Comparison of ENCODE assay signal across 21 cellular contexts in genomic region chr5:142780871-142781270, GRCh38. TPM values are rescaled to one million over a fixed set of nuclear protein-coding genes. Genes with fewer than 3 reads are reported as not detected.
DNase-seq lines count a peak whose midpoint lies in the region; ATAC-seq, FAIRE-seq and TF ChIP-seq lines count a peak whose summit lies in the region.
"Had no signal": no experiment of that assay in that cellular context is flagged by ENCODE, and none has a peak within 500 bp of the region (broad histone marks: within the 10 kb centered on the region; RNA-seq: fewer than 3 reads in every experiment).

No MANE protein-coding gene starts in this region.

- no peaks in the 10 kb centered on the region for H3K9me3 Mint-ChIP-seq in CD8-positive, alpha-beta T cell
- H3K9me3 Mint-ChIP-seq: activated CD4-positive, alpha-beta T cell treated with anti-CD3 and anti-CD28 coated beads, Interleukin-2, amount 10 ng/mL, durations not matched to agents 24 days and 14 days; activated naive CD8-positive, alpha-beta T cell treated with anti-CD3 and anti-CD28 coated beads, Interleukin-2, amount 10 ng/mL, durations not matched to agents 7 days and 5 days; activated T-helper 17 cell treated with anti-CD3 and anti-CD28 coated beads, Interleukin-2, amount 50 U/mL, for 72 hours had no signal

- no peaks in the 10 kb centered on the region for H4K20me1 ChIP-seq in IMR-90 (ENCODE audit: insufficient read depth, low read length)

- no peak overlapping the region for H2AK9ac ChIP-seq in IMR-90 (replicated peaks; ENCODE audit: low read depth, low read length, poor library complexity)

- H3K4me3 Mint-ChIP-seq in CD8-positive, alpha-beta T cell = no peak overlapping the region
- H3K4me3 Mint-ChIP-seq: activated CD4-positive, alpha-beta T cell treated with anti-CD3 and anti-CD28 coated beads, Interleukin-2, amount 10 ng/mL, durations not matched to agents 24 days and 14 days; activated naive CD8-positive, alpha-beta T cell treated with anti-CD3 and anti-CD28 coated beads, Interleukin-2, amount 10 ng/mL, durations not matched to agents 7 days and 5 days; activated T-helper 17 cell treated with anti-CD3 and anti-CD28 coated beads, Interleukin-2, amount 50 U/mL, for 72 hours; CD14-positive monocyte had no signal

- H3K4me3 ChIP-seq in A549 (no peak overlapping the region), IMR-90 (ENCODE audit: insufficient read depth, low read depth, low read length) (no peak overlapping the region), epithelial cell of proximal tubule (ENCODE audit: low read depth, low read length) (no peak overlapping the region), MG63 (no peak overlapping the region), HAP-1 (no peak overlapping the region)
- H3K4me3 ChIP-seq in CD8-positive, alpha-beta T cell (ENCODE audit: low read depth, low read length) = no peak overlapping the region
- H3K4me3 ChIP-seq: body of pancreas had no signal

- WGBS in A549 (ENCODE audit: missing lambda C conversion rate) = 17% methylated on average over 2 of the region's 2 CpGs
- 67% methylated on average over 1 of the region's 2 CpGs; no CpG with 5 or more reads in 1 of the 2 experiments for WGBS in IMR-90 (ENCODE audit: extremely low coverage in 2 of 2, insufficient read length in 1 of 2), 2 experiments

- H2BK15ac ChIP-seq in IMR-90 (ENCODE audit: low read depth, low read length) = no peak overlapping the region

- dilution Hi-C loops in IMR-90 (cut with HindIII; ENCODE audit: low sequenced_read_pairs, unreplicated experiment) = no loop called here

- H3K9ac ChIP-seq in IMR-90 (ENCODE audit: low read depth, low read length) = no peak overlapping the region

- 0 out of 2 replicates have a peak overlapping the region, but pooled peaks have one; percentile 33 for H3K14ac ChIP-seq in IMR-90 (replicated peaks; ENCODE audit: low read depth, low read length)

- TF ChIP-seq POLR2A in A549 (IDR thresholded peaks at IDR 0.05; ENCODE audit: low read length) = no peak
- no peak for TF ChIP-seq POLR2A in IMR-90 (IDR thresholded peaks at IDR 0.05; ENCODE audit: low read depth, low read length)

- H3K4me1 Mint-ChIP-seq in CD8-positive, alpha-beta T cell (ENCODE audit: low read depth) = peaks cover 84% of the 10 kb centered on the region

- CTCF ChIA-PET in A549 (lab: Yijun Ruan, JAX) (interaction anchor here (1.0 to 1.9 kb wide), 5 partner anchors 10 to 108 kb away, joined by 3 to 16 read pairs (median 4); partner anchors contain the start of gene ARHGAP26), IMR-90 (lab: Yijun Ruan, JAX) (no interaction called here)
- CTCF ChIA-PET in CD8-positive, alpha-beta T cell (lab: Charles Lee) = interaction anchor here (0.9 to 2.8 kb wide), 4 partner anchors 11 to 108 kb away, joined by 4 to 17 read pairs (median 4); partner anchors contain the start of gene ARHGAP26

- H3K23ac ChIP-seq in IMR-90 (ENCODE audit: low read depth, low read length) = no peak overlapping the region

- no peak overlapping the region for H3K18ac ChIP-seq in IMR-90 (ENCODE audit: low read depth, low read length)

- BruUV-seq in IMR-90 (replicated peaks; lab: Mats Ljungman, UMichigan) = no TSS peak

- no peak overlapping the region for H4K91ac ChIP-seq in IMR-90 (ENCODE audit: insufficient read depth, low read depth, low read length)

- no peak for TF ChIP-seq EP300 in A549 (IDR thresholded peaks at IDR 0.05)

- peaks cover 2% of the 10 kb centered on the region; the same call in 1 of the 2 replicates for H3K9me1 ChIP-seq in IMR-90 (ENCODE audit: insufficient read depth, low read length)

- in situ Hi-C loops in IMR-90 (cut with MboI; ENCODE audit: low sequenced_read_pairs) = no loop called here
- in situ Hi-C loops in HAP-1 (cut with MboI; ENCODE audit: low sequenced_read_pairs) = no loop called here

- peak overlapping the region; percentile 61 for H2AFZ ChIP-seq in IMR-90 (replicated peaks; ENCODE audit: low read length, poor library complexity)

- H3K27me3 ChIP-seq in IMR-90 (ENCODE audit: control insufficient read depth, insufficient read depth, low read length) (peaks cover 30% of the 10 kb centered on the region), MG63 (no peaks in the 10 kb centered on the region), HAP-1 (ENCODE audit: low read depth) (no peaks in the 10 kb centered on the region)
- H3K27me3 ChIP-seq in CD8-positive, alpha-beta T cell (ENCODE audit: insufficient read depth, low read length) = no peaks in the 10 kb centered on the region
- H3K27me3 ChIP-seq: body of pancreas had no signal

- TF ChIP-seq CTCF in A549 (IDR thresholded peaks at IDR 0.05) (0 out of 3 replicates have a peak, but pooled peaks have one; percentile 7), IMR-90 (conservative IDR thresholded peaks at IDR 0.05; ENCODE audit: low read depth, low read length) (0 out of 2 replicates have a peak, but pooled peaks have one; percentile 4), epithelial cell of proximal tubule (conservative IDR thresholded peaks at IDR 0.05; ENCODE audit: low read depth, low read length) (peak; percentile 10)
- TF ChIP-seq CTCF in CD8-positive, alpha-beta T cell (IDR thresholded peaks at IDR 0.05) = no peak

- no peak overlapping the region for H2AK5ac ChIP-seq in IMR-90 (ENCODE audit: low read depth, low read length)

- POLR2A ChIA-PET in A549 (lab: Yijun Ruan, JAX) = no interaction called here
- POLR2A ChIA-PET in IMR-90 (lab: Charles Lee; ENCODE audit: unreplicated experiment) = no interaction called here
- POLR2A ChIA-PET in CD8-positive, alpha-beta T cell (lab: Charles Lee) = interaction anchor here (1.4 to 1.6 kb wide), 2 partner anchors 10 to 17 kb away, joined by 7 to 9 read pairs; partner anchors contain the start of gene ARHGAP26

- TF ChIP-seq RAD21 in A549 (conservative IDR thresholded peaks at IDR 0.05 in 1 of 2, IDR thresholded peaks at IDR 0.05 in 1 of 2) (0 out of 5 replicates have a peak, but pooled peaks of 1 of the 2 experiments have one; percentile 18), IMR-90 (IDR thresholded peaks at IDR 0.05; ENCODE audit: low read length) (no peak)

- H3K4me1 ChIP-seq in A549 (peaks cover 43% of the 10 kb centered on the region), IMR-90 (ENCODE audit: control insufficient read depth, insufficient read depth, low read length) (peaks cover 3% of the 10 kb centered on the region; the same call in 1 of the 2 replicates), HAP-1 (no peaks in the 10 kb centered on the region)
- peaks cover 48% of the 10 kb centered on the region for H3K4me1 ChIP-seq in CD8-positive, alpha-beta T cell (ENCODE audit: insufficient read depth, low read length)

- H3K9me3 ChIP-seq in A549 = no peaks in the 10 kb centered on the region
- H3K9me3 ChIP-seq in IMR-90 (ENCODE audit: control insufficient read depth, insufficient read depth, low read length) = no peaks in the 10 kb centered on the region
- no peaks in the 10 kb centered on the region for H3K9me3 ChIP-seq in CD8-positive, alpha-beta T cell (ENCODE audit: low read length)
- no peaks in the 10 kb centered on the region for H3K9me3 ChIP-seq in MG63
- H3K9me3 ChIP-seq in HAP-1 = no peaks in the 10 kb centered on the region
- H3K9me3 ChIP-seq: body of pancreas had no signal

- DNase-seq in A549 (ENCODE audit: low read depth in 1 of 2, low spot score in 1 of 2) (no peak), IMR-90 (no peak), epithelial cell of proximal tubule (ENCODE audit: low read depth) (no peak), islet precursor cell (peak; percentile 47), MG63 (no peak), HAP-1 (ENCODE audit: low spot score in 2 of 2) (no peak)
- DNase-seq in CD8-positive, alpha-beta T cell = no peak
- DNase-seq: ACHN; activated CD4-positive, alpha-beta T cell treated with anti-CD3 and anti-CD28 coated beads, Interleukin-2, amount 10 ng/mL, durations not matched to agents 24 days and 14 days; activated naive CD8-positive, alpha-beta T cell treated with anti-CD3 and anti-CD28 coated beads, Interleukin-2, amount 10 ng/mL, durations not matched to agents 7 days and 5 days; body of pancreas; dermis blood vessel endothelial cell; left colon; NCI-H2171 treated with DMSO at 0.1 percent for 48 hours; SHP77 treated with DMSO at 0.1 percent for 48 hours; T-helper 1 cell had no signal

- H2BK120ac ChIP-seq in IMR-90 (ENCODE audit: low read depth, low read length) = no peak overlapping the region

- no peak overlapping the region for H2BK5ac ChIP-seq in IMR-90 (ENCODE audit: low read depth, low read length, poor library complexity, severe bottlenecking)

- H3K4me2 ChIP-seq in A549 (peak overlapping the region; percentile 35; the same call in 2 of the 3 replicates), IMR-90 (ENCODE audit: low read depth, low read length) (no peak overlapping the region)

- ATAC-seq in A549 (peak in 1 of 2 experiments; percentile 55; a peak in 2 of 6 replicates), IMR-90 (ENCODE audit: low read depth) (no peak), GM21786 (IDR thresholded peaks at IDR 0.05; ENCODE audit: unreplicated experiment) (no peak)
- no peak for ATAC-seq in CD8-positive, alpha-beta T cell
- ATAC-seq: activated T-helper 17 cell treated with anti-CD3 and anti-CD28 coated beads, Interleukin-2, amount 50 U/mL, for 72 hours; body of pancreas; left colon had no signal

- H4K5ac ChIP-seq in IMR-90 (ENCODE audit: low read depth, low read length) = no peak overlapping the region

- no peak overlapping the region for H3K56ac ChIP-seq in IMR-90 (ENCODE audit: extremely low read depth, insufficient read depth, low read length)

- intact Hi-C loops in IMR-90 (cut with micrococcal nuclease) = no loop called here
- intact Hi-C loops in CD8-positive, alpha-beta T cell (cut with DNase I, micrococcal nuclease) = no loop called here

- H3K27ac ChIP-seq in A549 (peak overlapping the region in 1 of 2 experiments; percentile 40; a peak in 2 of 6 replicates), IMR-90 (ENCODE audit: insufficient read depth, low read length) (no peak overlapping the region)
- H3K27ac ChIP-seq in CD8-positive, alpha-beta T cell (ENCODE audit: low read depth, low read length) = no peak overlapping the region
- H3K27ac ChIP-seq: body of pancreas had no signal

- no peak overlapping the region for H2BK20ac ChIP-seq in IMR-90 (ENCODE audit: low read depth, low read length)

- no peak overlapping the region for H3K4ac ChIP-seq in IMR-90 (ENCODE audit: low read depth, low read length)

- H3K27ac Mint-ChIP-seq in CD8-positive, alpha-beta T cell = no peak overlapping the region
- H3K27ac Mint-ChIP-seq: activated CD4-positive, alpha-beta T cell treated with anti-CD3 and anti-CD28 coated beads, Interleukin-2, amount 10 ng/mL, durations not matched to agents 24 days and 14 days; activated naive CD8-positive, alpha-beta T cell treated with anti-CD3 and anti-CD28 coated beads, Interleukin-2, amount 10 ng/mL, durations not matched to agents 7 days and 5 days; activated T-helper 17 cell treated with anti-CD3 and anti-CD28 coated beads, Interleukin-2, amount 50 U/mL, for 72 hours had no signal

- no peaks in the 10 kb centered on the region for H3K27me3 Mint-ChIP-seq in CD8-positive, alpha-beta T cell (ENCODE audit: low read depth)
- H3K27me3 Mint-ChIP-seq: activated CD4-positive, alpha-beta T cell treated with anti-CD3 and anti-CD28 coated beads, Interleukin-2, amount 10 ng/mL, durations not matched to agents 24 days and 14 days; activated naive CD8-positive, alpha-beta T cell treated with anti-CD3 and anti-CD28 coated beads, Interleukin-2, amount 10 ng/mL, durations not matched to agents 7 days and 5 days; activated T-helper 17 cell treated with anti-CD3 and anti-CD28 coated beads, Interleukin-2, amount 50 U/mL, for 72 hours had no signal

- H3K36me3 ChIP-seq in IMR-90 (ENCODE audit: control insufficient read depth, insufficient read depth, low read length) (no peaks in the 10 kb centered on the region), MG63 (no peaks in the 10 kb centered on the region), HAP-1 (replicated peaks) (no peaks in the 10 kb centered on the region)
- no peaks in the 10 kb centered on the region for H3K36me3 ChIP-seq in CD8-positive, alpha-beta T cell (ENCODE audit: insufficient read depth, low read length)

- no peak overlapping the region for H4K8ac ChIP-seq in IMR-90 (ENCODE audit: low read depth in 2 of 2, low read length in 2 of 2)

- H3K36me3 Mint-ChIP-seq in CD8-positive, alpha-beta T cell = no peaks in the 10 kb centered on the region
- H3K36me3 Mint-ChIP-seq: activated naive CD8-positive, alpha-beta T cell treated with anti-CD3 and anti-CD28 coated beads, Interleukin-2, amount 10 ng/mL, durations not matched to agents 7 days and 5 days had no signal

- FAIRE-seq in A549 (lab: Jason Lieb, UNC) = no peak
- FAIRE-seq: endothelial cell of umbilical vein, urothelium cell line had no signal

- H3K79me1 ChIP-seq in IMR-90 (ENCODE audit: low read depth in 1 of 2, low read length in 2 of 2) = no peaks in the 10 kb centered on the region

RNA-seq across cellular contexts. Expression of gene ARHGAP26, which starts 10.7 kb away (rescaled TPM):
- polyA plus RNA-seq in A549 (2011; rRNA removed) (19.1 and 29.8 TPM in 2 replicates), A549 (2017; fragmentation: RNase III; extraction: RNeasy Plus Mini Kit Qiagen cat#74134 plus additional on column Dnase treatment) (6.6 to 8.1 TPM (median 7.5 TPM) in 3 replicates), IMR-90 (2012; rRNA removed) (0.27 and 0.56 TPM in 2 replicates)
- 4.2 and 4.5 TPM in 2 replicates for polyA plus RNA-seq in A549 (2012; cell fraction: cytosol; rRNA removed)
- 8.9 and 9.7 TPM in 2 replicates for polyA plus RNA-seq in A549 (2012; cell fraction: nucleus; rRNA removed)
- 81.7 and 91.3 TPM in 2 replicates for polyA minus RNA-seq in A549 (2011; rRNA and poly(A)+ RNA removed)
- total RNA-seq in IMR-90 (2012; rRNA removed) (0.54 and 0.56 TPM in 2 replicates), epithelial cell of proximal tubule (6.4 and 7.0 TPM in 2 replicates)
- 0.06 and 0.13 TPM in 2 replicates for polyA plus RNA-seq in IMR-90 (2012; cell fraction: cytosol; rRNA removed)
- 0.40 and 2.1 TPM in 2 replicates for polyA plus RNA-seq in IMR-90 (2012; cell fraction: nucleus; rRNA removed; ENCODE audit: low replicate concordance)
- total RNA-seq in CD8-positive, alpha-beta T cell = 10 to 100 TPM; 46.0 to 46.6 TPM
- total RNA-seq in MG63 (2014; rRNA removed; shearing (Covaris generic); ENCODE audit: low replicate concordance) = 1.3 and 9.5 TPM in 2 replicates
